1 cellular context compared by ENCODE assay signal in the genomic region with DNA sequence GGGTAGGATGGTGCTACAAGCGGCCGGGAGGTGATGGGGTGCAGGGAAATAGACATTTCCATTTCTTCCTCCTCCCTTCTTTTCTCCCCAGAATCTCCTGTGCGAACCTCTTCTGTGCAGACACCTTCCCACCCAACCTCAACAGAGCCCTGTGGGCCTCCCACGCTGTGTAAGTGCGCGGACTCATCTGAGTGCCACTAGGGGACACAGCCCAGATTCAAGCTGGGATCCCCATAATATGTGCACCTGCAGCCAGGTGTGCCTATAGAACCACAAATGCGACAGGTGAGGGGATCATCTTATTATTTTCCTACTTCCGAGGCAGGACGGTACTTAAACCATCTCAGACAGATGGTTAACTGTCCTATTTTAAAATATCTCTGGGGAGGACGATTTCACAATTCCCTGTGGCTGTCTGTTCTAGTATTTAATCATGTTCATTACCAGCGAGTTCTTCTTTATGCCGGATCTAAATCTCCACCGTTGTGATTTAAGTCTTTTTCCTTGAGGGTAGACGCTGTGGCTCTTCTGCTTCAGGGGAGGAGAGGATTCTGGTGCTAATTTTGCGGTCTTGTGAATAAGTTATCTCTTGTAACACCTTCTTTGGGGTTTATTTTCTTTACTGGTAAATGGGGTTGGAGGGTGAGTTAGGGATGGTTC.
TF ChIP-seq lines count a peak whose summit lies in the region.

No MANE protein-coding gene starts in this region.

TF ChIP-seq in GM12878, 131 proteins besides CTCF, POLR2A, EP300 and RAD21:
- TF ChIP-seq, protein P1, sequence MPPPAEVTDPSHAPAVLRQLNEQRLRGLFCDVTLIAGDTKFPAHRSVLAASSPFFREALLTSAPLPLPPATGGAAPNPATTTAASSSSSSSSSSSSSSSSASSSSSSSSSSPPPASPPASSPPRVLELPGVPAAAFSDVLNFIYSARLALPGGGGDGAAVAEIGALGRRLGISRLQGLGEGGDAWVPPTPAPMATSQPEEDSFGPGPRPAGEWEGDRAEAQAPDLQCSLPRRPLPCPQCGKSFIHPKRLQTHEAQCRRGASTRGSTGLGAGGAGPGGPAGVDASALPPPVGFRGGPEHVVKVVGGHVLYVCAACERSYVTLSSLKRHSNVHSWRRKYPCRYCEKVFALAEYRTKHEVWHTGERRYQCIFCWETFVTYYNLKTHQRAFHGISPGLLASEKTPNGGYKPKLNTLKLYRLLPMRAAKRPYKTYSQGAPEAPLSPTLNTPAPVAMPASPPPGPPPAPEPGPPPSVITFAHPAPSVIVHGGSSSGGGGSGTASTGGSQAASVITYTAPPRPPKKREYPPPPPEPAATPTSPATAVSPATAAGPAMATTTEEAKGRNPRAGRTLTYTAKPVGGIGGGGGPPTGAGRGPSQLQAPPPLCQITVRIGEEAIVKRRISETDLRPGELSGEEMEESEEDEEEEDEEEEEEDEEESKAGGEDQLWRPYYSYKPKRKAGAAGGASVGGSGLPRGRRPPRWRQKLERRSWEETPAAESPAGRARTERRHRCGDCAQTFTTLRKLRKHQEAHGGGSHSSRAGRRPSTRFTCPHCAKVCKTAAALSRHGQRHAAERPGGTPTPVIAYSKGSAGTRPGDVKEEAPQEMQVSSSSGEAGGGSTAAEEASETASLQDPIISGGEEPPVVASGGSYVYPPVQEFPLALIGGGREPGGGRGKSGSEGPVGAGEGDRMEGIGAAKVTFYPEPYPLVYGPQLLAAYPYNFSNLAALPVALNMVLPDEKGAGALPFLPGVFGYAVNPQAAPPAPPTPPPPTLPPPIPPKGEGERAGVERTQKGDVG (CRISPR knock-in tag; IDR thresholded peaks at IDR 0.05) = no peak
- TF ChIP-seq ATF3 (IDR thresholded peaks at IDR 0.05; ENCODE audit: borderline replicate concordance, extremely low read depth, low read depth, low read length) (no peak), BCL11A (IDR thresholded peaks at IDR 0.05; ENCODE audit: low read depth, low read length) (no peak), MEF2A (IDR thresholded peaks at IDR 0.05; ENCODE audit: insufficient read depth, low read depth, low read length) (no peak), NRF1 (conservative IDR thresholded peaks at IDR 0.05; ENCODE audit: low read depth, low read length) (no peak), IRF4 (IDR thresholded peaks at IDR 0.05; ENCODE audit: low read depth, low read length) (no peak), REST (IDR thresholded peaks at IDR 0.05; ENCODE audit: low read depth, low read length) (no peak), DPF2 (IDR thresholded peaks at IDR 0.05) (no peak), RUNX3 (IDR thresholded peaks at IDR 0.05; ENCODE audit: low read length) (no peak), HDAC2 (IDR thresholded peaks at IDR 0.05) (no peak), ZZZ3 (IDR thresholded peaks at IDR 0.05; ENCODE audit: control insufficient read depth, insufficient read length, low read depth) (no peak), ZNF24 (IDR thresholded peaks at IDR 0.05) (no peak), TAF1 (IDR thresholded peaks at IDR 0.05; ENCODE audit: borderline replicate concordance, low read depth, low read length) (no peak), MYC (IDR thresholded peaks at IDR 0.05; ENCODE audit: insufficient read depth, insufficient read length, insufficient replicate concordance, low read length, severe bottlenecking) (no peak)
- TF ChIP-seq, protein P2, sequence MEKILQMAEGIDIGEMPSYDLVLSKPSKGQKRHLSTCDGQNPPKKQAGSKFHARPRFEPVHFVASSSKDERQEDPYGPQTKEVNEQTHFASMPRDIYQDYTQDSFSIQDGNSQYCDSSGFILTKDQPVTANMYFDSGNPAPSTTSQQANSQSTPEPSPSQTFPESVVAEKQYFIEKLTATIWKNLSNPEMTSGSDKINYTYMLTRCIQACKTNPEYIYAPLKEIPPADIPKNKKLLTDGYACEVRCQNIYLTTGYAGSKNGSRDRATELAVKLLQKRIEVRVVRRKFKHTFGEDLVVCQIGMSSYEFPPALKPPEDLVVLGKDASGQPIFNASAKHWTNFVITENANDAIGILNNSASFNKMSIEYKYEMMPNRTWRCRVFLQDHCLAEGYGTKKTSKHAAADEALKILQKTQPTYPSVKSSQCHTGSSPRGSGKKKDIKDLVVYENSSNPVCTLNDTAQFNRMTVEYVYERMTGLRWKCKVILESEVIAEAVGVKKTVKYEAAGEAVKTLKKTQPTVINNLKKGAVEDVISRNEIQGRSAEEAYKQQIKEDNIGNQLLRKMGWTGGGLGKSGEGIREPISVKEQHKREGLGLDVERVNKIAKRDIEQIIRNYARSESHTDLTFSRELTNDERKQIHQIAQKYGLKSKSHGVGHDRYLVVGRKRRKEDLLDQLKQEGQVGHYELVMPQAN (conservative IDR thresholded peaks at IDR 0.05) = no peak
